ENCODE assay signal across 1 cellular context in genomic region chr6:151229401-151230276, GRCh38.
TF ChIP-seq lines count a peak whose summit lies in the region.

No MANE protein-coding gene starts in this region.

TF ChIP-seq in K562, 482 proteins besides CTCF, POLR2A, EP300 and RAD21 (continued from another document):
- TF ChIP-seq KDM1A (IDR thresholded peaks at IDR 0.05): peak in 1 of 2 experiments; percentile 7; a peak in 2 of 4 replicates
- TF ChIP-seq CHD7 (IDR thresholded peaks at IDR 0.05; ENCODE audit: low read depth, low read length): no peak
- peak in 1 of 2 experiments; percentile 60; a peak in 1 of 4 replicates for TF ChIP-seq UBTF (IDR thresholded peaks at IDR 0.05; ENCODE audit: borderline replicate concordance in 1 of 2, low read depth in 2 of 2, low read length in 2 of 2)
- TF ChIP-seq RREB1 (CRISPR knock-in tag; IDR thresholded peaks at IDR 0.05): no peak
- TF ChIP-seq HMGXB4 (CRISPR knock-in tag; IDR thresholded peaks at IDR 0.05): no peak
- no peak for TF ChIP-seq SRSF3 (IDR thresholded peaks at IDR 0.05; ENCODE audit: insufficient read depth, low read length)
- TF ChIP-seq POLR2B (IDR thresholded peaks at IDR 0.05; ENCODE audit: low read depth, partially characterized antibody): peak; percentile 69
- no peak; the same call in none of the 2 replicates for TF ChIP-seq NBN (IDR thresholded peaks at IDR 0.05; ENCODE audit: low read depth)
- peak; percentile 61; the same call in 1 of the 2 replicates for TF ChIP-seq POLR2H (tag; IDR thresholded peaks at IDR 0.05; ENCODE audit: low read depth)
